In the genomic region with DNA sequence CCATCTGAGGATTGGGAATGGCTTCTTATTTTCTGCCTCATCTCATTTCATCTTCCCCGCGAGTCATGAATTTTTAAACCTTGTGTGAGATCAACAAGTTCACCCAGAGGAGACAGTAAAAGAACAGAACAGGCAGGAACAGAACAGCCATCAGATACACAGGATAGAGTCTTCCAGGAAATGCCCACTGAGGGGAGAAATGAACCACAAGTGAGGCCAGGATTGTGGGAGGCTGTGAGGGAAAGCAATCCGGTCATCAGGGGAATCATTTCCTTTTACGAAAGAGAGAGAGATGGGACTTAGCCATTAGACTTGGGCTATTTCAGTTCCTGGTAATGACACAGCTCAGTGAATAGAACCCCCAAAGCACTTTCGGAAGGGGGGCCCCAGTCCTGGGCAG, we compare ENCODE assay signal across 1 cellular context.
TF ChIP-seq lines count a peak whose summit lies in the region.

No MANE protein-coding gene starts in this region.

TF ChIP-seq in HCT116, 20 proteins besides CTCF, POLR2A, EP300 and RAD21:
- TF ChIP-seq CEBPB (IDR thresholded peaks at IDR 0.05; ENCODE audit: low read depth): no peak
